ENCODE assay signal across 8 cellular contexts in the genomic region with DNA sequence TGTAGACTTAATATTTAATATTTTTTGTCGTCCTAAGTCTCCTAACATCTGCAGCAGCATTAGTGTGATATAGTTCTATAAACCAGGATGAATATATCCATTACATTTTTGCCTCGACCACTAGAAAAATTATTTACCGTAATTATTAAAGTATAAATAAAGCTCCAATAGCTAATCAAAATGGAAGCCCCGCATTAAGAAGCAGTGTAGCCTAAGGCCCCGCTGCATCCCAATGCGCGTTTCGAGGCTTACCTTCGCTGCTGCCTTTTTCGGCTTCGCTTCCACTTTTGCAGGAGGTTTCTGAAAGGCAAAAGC. TPM values are rescaled to one million over a fixed set of nuclear protein-coding genes. Genes with fewer than 3 reads are reported as not detected.
DNase-seq lines count a peak whose midpoint lies in the region; ATAC-seq and TF ChIP-seq lines count a peak whose summit lies in the region.

No MANE protein-coding gene starts in this region.

- H3K27me3 Mint-ChIP-seq in T-cell: peaks cover 0 to 2% of the 10 kb centered on the region in 2 donors

- TF ChIP-seq CTCF in fibroblast of the aortic adventitia (IDR thresholded peaks at IDR 0.05; ENCODE audit: insufficient read depth, low read length): no peak

- H3K4me3 ChIP-seq in fibroblast of the aortic adventitia (ENCODE audit: low read depth, low read length) (peak overlapping the region; percentile 86), skeletal muscle cell (ENCODE audit: low read depth, low read length) (peak overlapping the region; percentile 85)

- no peak for DNase-seq in Right ventricle myocardium superior
- no peak for DNase-seq in Right ventricle myocardium inferior (ENCODE audit: missing footprints)
- DNase-seq in T-cell: peak in 5 of 34 experiments; percentile 6 to 36 (median 32)
- DNase-seq in fibroblast of the aortic adventitia (ENCODE audit: low read depth): peak; percentile 38
- DNase-seq in skeletal muscle cell (ENCODE audit: low read depth): no peak
- DNase-seq in NCI-H2227 treated with DMSO at 0.1 percent for 48 hours (lab: John Stamatoyannopoulos, UW): no peak
- no peak for DNase-seq in activated CD4-positive, CD25-positive, alpha-beta regulatory T cell treated with anti-CD3 and anti-CD28 coated beads, Interleukin-2, amount 50 U/mL, for 72 hours
- no peak for DNase-seq in HEK293T (ENCODE audit: extremely low spot score)

- peaks cover 42 to 46% (median 43%) of the 10 kb centered on the region in 3 donors for H3K4me1 Mint-ChIP-seq in T-cell

- peaks cover 29% of the 10 kb centered on the region for H3K36me3 Mint-ChIP-seq in T-cell

- CTCF ChIA-PET in T-cell (lab: Charles Lee) (interaction anchor here (0.5 to 2.0 kb wide), 4 partner anchors 32 to 40 kb away, joined by 3 to 10 read pairs (median 5); a partner anchor contains a TSS), HEK293T (lab: Yijun Ruan, JAX) (interaction anchor here (0.6 kb wide), 1 partner anchor 314 kb away, joined by 4 read pairs; no protein-coding TSS in a partner anchor)

- H3K27ac Mint-ChIP-seq in T-cell: peak overlapping the region; percentile 83 to 87

- no peaks in the 10 kb centered on the region for H3K9me3 Mint-ChIP-seq in T-cell

- ATAC-seq in Right ventricle myocardium superior (ENCODE audit: poor library complexity) (peak; percentile 1), Right ventricle myocardium inferior (no peak), T-cell (replicated peaks in 1 of 4) (no peak)

- POLR2A ChIA-PET in T-cell (lab: Charles Lee): interaction anchor here (0.6 to 1.0 kb wide), 6 partner anchors 19 to 45 kb away, joined by 3 to 7 read pairs (median 3); partner anchors contain the start of gene BRWD1 (in 1 of the 2)
- POLR2A ChIA-PET in HEK293T (lab: Yijun Ruan, JAX): interaction anchor here (0.6 to 3.4 kb wide), 17 partner anchors 9 to 1716 kb away, joined by 3 to 41 read pairs (median 6); partner anchors contain the start of gene BRWD1

- intact Hi-C loops in Right ventricle myocardium superior (cut with DNase I) (loop anchor here (2.0 to 5.0 kb wide), 2 partner anchors 33 to 36 kb away; partner anchors contain the start of gene BRWD1), Right ventricle myocardium inferior (cut with DNase I) (loop anchor here (2.0 kb wide), 3 partner anchors 33 to 41 kb away; partner anchors contain the start of gene BRWD1)

- peak overlapping the region; percentile 84 to 90 (median 88) for H3K4me3 Mint-ChIP-seq in T-cell

TF ChIP-seq in HEK293T, 16 proteins besides CTCF, POLR2A, EP300 and RAD21:
- TF ChIP-seq SP1 (IDR thresholded peaks at IDR 0.05) (no peak), HDGF (IDR thresholded peaks at IDR 0.05; ENCODE audit: borderline replicate concordance) (no peak), FOXK2 (IDR thresholded peaks at IDR 0.05) (no peak), BHLHE40 (IDR thresholded peaks at IDR 0.05; ENCODE audit: borderline replicate concordance) (no peak), CTBP1 (IDR thresholded peaks at IDR 0.05; ENCODE audit: borderline replicate concordance) (no peak), ELF4 (IDR thresholded peaks at IDR 0.05) (no peak), LEF1 (IDR thresholded peaks at IDR 0.05; ENCODE audit: borderline replicate concordance) (no peak), TARDBP (IDR thresholded peaks at IDR 0.05) (no peak), FOXM1 (IDR thresholded peaks at IDR 0.05; ENCODE audit: borderline replicate concordance) (no peak), FOXA1 (IDR thresholded peaks at IDR 0.05) (no peak), ARNT (IDR thresholded peaks at IDR 0.05) (no peak), SUZ12 (IDR thresholded peaks at IDR 0.05) (no peak), ZNF384 (IDR thresholded peaks at IDR 0.05) (no peak), NFRKB (IDR thresholded peaks at IDR 0.05) (no peak), PKNOX1 (IDR thresholded peaks at IDR 0.05) (no peak), L3MBTL2 (conservative IDR thresholded peaks at IDR 0.05) (no peak)

RNA-seq across cellular contexts. Expression of gene HMGN1, which starts 0.9 kb away (rescaled TPM):
- total RNA-seq in Right ventricle myocardium superior: 54.5 TPM
- total RNA-seq in Right ventricle myocardium inferior: 69.1 TPM
- total RNA-seq in T-cell: 100 to 1,000 TPM; 206 to 254 (median 239) TPM
- total RNA-seq in fibroblast of the aortic adventitia (ENCODE audit: low replicate concordance): 155 and 165 TPM in 2 replicates

RNA-seq across cellular contexts. Expression of gene BRWD1, which starts 34.6 kb away (rescaled TPM):
- 29.1 TPM for total RNA-seq in Right ventricle myocardium superior
- 29.1 TPM for total RNA-seq in Right ventricle myocardium inferior
- total RNA-seq in T-cell: 10 to 100 TPM; 70.2 to 86.3 (median 75.2) TPM
- total RNA-seq in fibroblast of the aortic adventitia (ENCODE audit: low replicate concordance): 54.0 and 80.5 TPM in 2 replicates
